1 cellular context compared by ENCODE assay signal in genomic region chr13:36072127-36072526, GRCh38.
A peak's percentile ranks its signal among the peaks of the same experiment; 100 is the strongest.
TF ChIP-seq lines count a peak whose summit lies in the region.

No MANE protein-coding gene starts in this region.

TF ChIP-seq in SK-N-SH, 30 proteins besides CTCF, POLR2A, EP300 and RAD21:
- TF ChIP-seq GABPA (IDR thresholded peaks at IDR 0.05; ENCODE audit: low read depth) (no peak), GATA2 (CRISPR knock-in tag; IDR thresholded peaks at IDR 0.05) (peak; percentile 67), CHD2 (IDR thresholded peaks at IDR 0.05; ENCODE audit: low read length, partially characterized antibody) (peak; percentile 47), IRF3 (IDR thresholded peaks at IDR 0.05; ENCODE audit: low read depth, low read length) (no peak)
